In the genomic region with DNA sequence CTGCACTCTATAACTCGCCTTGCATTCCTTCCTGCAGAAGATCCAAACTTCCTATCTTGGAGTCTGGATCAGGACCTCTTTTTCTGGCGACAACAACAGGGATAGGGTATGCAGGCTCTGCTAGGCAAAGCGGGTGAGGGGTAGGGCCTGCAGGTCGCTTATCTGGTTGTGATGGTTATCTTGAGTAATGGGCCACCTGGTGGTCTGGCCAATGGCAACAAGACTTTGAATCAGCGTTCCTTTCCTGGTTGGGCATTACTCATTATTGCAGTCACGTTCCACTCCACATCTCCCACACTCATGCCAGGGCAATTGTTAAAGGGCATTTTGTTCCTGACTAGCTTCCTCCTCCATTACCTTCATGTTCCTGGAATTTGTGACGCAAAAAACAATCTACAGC, we compare ENCODE assay signal across 24 cellular contexts. TPM values are rescaled to one million over a fixed set of nuclear protein-coding genes. Genes with fewer than 3 reads are reported as not detected.
DNase-seq lines count a peak whose midpoint lies in the region; ATAC-seq and TF ChIP-seq lines count a peak whose summit lies in the region.
"Had no signal": no experiment of that assay in that cellular context is flagged by ENCODE, and none has a peak within 500 bp of the region (broad histone marks: within the 10 kb centered on the region; RNA-seq: fewer than 3 reads in every experiment).

No MANE protein-coding gene starts in this region.

- peak in 1 of 2 experiments; percentile 14; a peak in 1 of 4 replicates for TF ChIP-seq EP300 in SK-N-SH (IDR thresholded peaks at IDR 0.05; ENCODE audit: borderline replicate concordance in 1 of 2, low read depth in 1 of 2, low read length in 1 of 2)

- H4K20me1 ChIP-seq in SK-N-SH (ENCODE audit: insufficient read depth) (no peaks in the 10 kb centered on the region), smooth muscle cell (ENCODE audit: low read depth) (no peaks in the 10 kb centered on the region)

- TF ChIP-seq RAD21 in SK-N-SH (IDR thresholded peaks at IDR 0.05; ENCODE audit: low read length): peak; percentile 22; the same call in 1 of the 2 replicates

- in situ Hi-C loops in astrocyte of the cerebellum (cut with HindIII; ENCODE audit: low sequenced_read_pairs): no loop called here

- no peaks in the 10 kb centered on the region for H3K36me3 ChIP-seq in SK-N-SH (replicated peaks in 1 of 2; ENCODE audit: control insufficient read depth in 1 of 2, insufficient read depth in 2 of 2, low read length in 1 of 2)
- no peaks in the 10 kb centered on the region for H3K36me3 ChIP-seq in smooth muscle cell (ENCODE audit: low read depth)
- no peaks in the 10 kb centered on the region for H3K36me3 ChIP-seq in upper lobe of right lung
- H3K36me3 ChIP-seq: MG63, right atrium auricular region, transverse colon had no signal

- ATAC-seq in SK-N-SH treated with all-trans-retinoic acid at 6 μM for 48 hours (no peak), upper lobe of right lung (no peak), HG03139 (IDR thresholded peaks at IDR 0.05; ENCODE audit: unreplicated experiment) (no peak)
- ATAC-seq: A549; activated CD4-positive, CD25-positive, alpha-beta regulatory T cell treated with anti-CD3 and anti-CD28 coated beads, Interleukin-2, amount 50 U/mL, for 24 hours; foreskin keratinocyte; K562; naive thymus-derived CD4-positive, alpha-beta T cell had no signal

- H3K4me2 ChIP-seq in SK-N-SH (no peak overlapping the region), smooth muscle cell (peak overlapping the region; percentile 15)
- H3K4me2 ChIP-seq: A549 had no signal

- no peak overlapping the region for H2AFZ ChIP-seq in SK-N-SH (ENCODE audit: low read depth)
- no peak overlapping the region for H2AFZ ChIP-seq in smooth muscle cell (ENCODE audit: low read depth)

- H3K27ac ChIP-seq in SK-N-SH (ENCODE audit: low read depth in 2 of 2, low read length in 1 of 2) (no peak overlapping the region), smooth muscle cell (ENCODE audit: low read depth) (no peak overlapping the region), upper lobe of right lung (no peak overlapping the region)
- H3K27ac ChIP-seq: A549, foreskin keratinocyte, right atrium auricular region, transverse colon had no signal

- H3K4me1 ChIP-seq in SK-N-SH (ENCODE audit: control insufficient read depth in 1 of 2, insufficient read depth in 2 of 2, low read depth in 1 of 2, low read length in 1 of 2) (peaks cover 0 to 4% of the 10 kb centered on the region in 2 experiments; a peak in 1 of 4 replicates), smooth muscle cell (ENCODE audit: low read depth) (peaks cover 3% of the 10 kb centered on the region), upper lobe of right lung (no peaks in the 10 kb centered on the region)
- H3K4me1 ChIP-seq: A549, Caco-2, foreskin keratinocyte, right atrium auricular region, transverse colon had no signal

- H3K27me3 ChIP-seq in SK-N-SH (ENCODE audit: insufficient read depth) (no peaks in the 10 kb centered on the region), smooth muscle cell (ENCODE audit: low read depth) (no peaks in the 10 kb centered on the region), upper lobe of right lung (no peaks in the 10 kb centered on the region)
- H3K27me3 ChIP-seq: foreskin keratinocyte, MG63, right atrium auricular region, transverse colon had no signal

- no peak overlapping the region for H3K4me3 ChIP-seq in SK-N-SH (ENCODE audit: low read depth in 2 of 2, low read length in 1 of 2)
- no peak overlapping the region for H3K4me3 ChIP-seq in astrocyte of the cerebellum (ENCODE audit: low read depth, low read length)
- H3K4me3 ChIP-seq in smooth muscle cell: no peak overlapping the region
- no peak overlapping the region for H3K4me3 ChIP-seq in upper lobe of right lung
- H3K4me3 ChIP-seq: A549, K562, MG63, right atrium auricular region, transverse colon had no signal

- POLR2A ChIA-PET in SK-N-SH (lab: Yijun Ruan, JAX): no interaction called here

- CTCF ChIA-PET in SK-N-SH (lab: Yijun Ruan, JAX): interaction anchor here (0.6 to 1.2 kb wide), 3 partner anchors 20 to 170 kb away, joined by 3 read pairs; no protein-coding TSS in a partner anchor

- H3F3A ChIP-seq in SK-N-SH (replicated peaks; ENCODE audit: insufficient read depth) (no peaks in the 10 kb centered on the region), smooth muscle cell (ENCODE audit: low read depth) (no peaks in the 10 kb centered on the region)

- 34% methylated on average over 7 of the region's 7 CpGs for WGBS in SK-N-SH (ENCODE audit: low lambda C conversion rate)
- 22% methylated on average over 7 of the region's 7 CpGs for WGBS in smooth muscle cell (ENCODE audit: low lambda C conversion rate)

- H3K9me3 ChIP-seq in SK-N-SH (no peaks in the 10 kb centered on the region), smooth muscle cell (replicated peaks; ENCODE audit: low read depth) (no peaks in the 10 kb centered on the region), upper lobe of right lung (no peaks in the 10 kb centered on the region)
- H3K9me3 ChIP-seq: A549, Caco-2, MG63, right atrium auricular region, transverse colon had no signal

- TF ChIP-seq CTCF in SK-N-SH (IDR thresholded peaks at IDR 0.05): no peak
- TF ChIP-seq CTCF in astrocyte of the cerebellum (IDR thresholded peaks at IDR 0.05; ENCODE audit: low read depth, low read length, missing control alignments): peak; percentile 6
- no peak for TF ChIP-seq CTCF in smooth muscle cell (IDR thresholded peaks at IDR 0.05; ENCODE audit: borderline replicate concordance, insufficient read depth, poor library complexity, severe bottlenecking)
- TF ChIP-seq CTCF in upper lobe of right lung (IDR thresholded peaks at IDR 0.05): no peak

- H3K9me2 ChIP-seq in SK-N-SH: no peaks in the 10 kb centered on the region

- DNase-seq in SK-N-SH (peak; percentile 30), astrocyte of the cerebellum (ENCODE audit: low read depth) (no peak), iPS-NIHi11 (ENCODE audit: low spot score) (peak; percentile 25), smooth muscle cell (lab: John Stamatoyannopoulos, UW; ENCODE audit: unreplicated experiment) (no peak), upper lobe of right lung (no peak), superior temporal gyrus (ENCODE audit: extremely low spot score) (no peak)
- DNase-seq: activated CD8-positive, alpha-beta memory T cell treated with anti-CD3 and anti-CD28 coated beads for 24 hours; activated naive CD4-positive, alpha-beta T cell treated with anti-CD3 and anti-CD28 coated beads for 36 hours; activated T-cell treated with anti-CD3 and anti-CD28 coated beads, Interleukin-2, amount 50 U/mL, for 24 hours; DND-41; foreskin keratinocyte; hippocampal formation; MG63; naive thymus-derived CD4-positive, alpha-beta T cell; NCI-H510A treated with DMSO at 0.1 percent for 48 hours; T1000; transverse colon had no signal

- no peak overlapping the region for H3K9ac ChIP-seq in SK-N-SH
- H3K9ac ChIP-seq in smooth muscle cell (ENCODE audit: low read depth): no peak overlapping the region

- H3K79me2 ChIP-seq in SK-N-SH (ENCODE audit: insufficient read depth) (no peaks in the 10 kb centered on the region), smooth muscle cell (ENCODE audit: low read depth) (no peaks in the 10 kb centered on the region)

- intact Hi-C loops in upper lobe of right lung (cut with DNase I): no loop called here

TF ChIP-seq in SK-N-SH, 30 proteins besides CTCF, POLR2A, EP300 and RAD21:
- TF ChIP-seq SMC3 (IDR thresholded peaks at IDR 0.05; ENCODE audit: low read depth, low read length) (0 out of 2 replicates have a peak, but pooled peaks have one; percentile 7), NRF1 (IDR thresholded peaks at IDR 0.05; ENCODE audit: low read depth, low read length) (no peak), JUND (IDR thresholded peaks at IDR 0.05) (no peak), SIN3A (IDR thresholded peaks at IDR 0.05; ENCODE audit: borderline replicate concordance, low read depth, low read length) (no peak), POLR2AphosphoS5 (IDR thresholded peaks at IDR 0.05; ENCODE audit: low read depth, low read length) (no peak), GATA2 (CRISPR knock-in tag; IDR thresholded peaks at IDR 0.05) (peak; percentile 88)

TF ChIP-seq in SK-N-SH treated with all-trans-retinoic acid at 6 μM for 48 hours, 23 proteins besides CTCF, POLR2A, EP300 and RAD21:
- TF ChIP-seq CSDC2 (CRISPR knock-in tag; IDR thresholded peaks at IDR 0.05) (no peak), OSR1 (CRISPR knock-in tag; IDR thresholded peaks at IDR 0.05) (no peak), ZNF8 (CRISPR knock-in tag; IDR thresholded peaks at IDR 0.05) (no peak), ZC3H10 (CRISPR knock-in tag; IDR thresholded peaks at IDR 0.05) (no peak), POU6F1 (CRISPR knock-in tag; IDR thresholded peaks at IDR 0.05; ENCODE audit: borderline replicate concordance, low read depth) (no peak), ZNF565 (CRISPR knock-in tag; conservative IDR thresholded peaks at IDR 0.05; ENCODE audit: low read depth) (no peak)

RNA-seq across cellular contexts. Expression of gene PLXDC2, which starts 48.4 kb away (rescaled TPM):
- 2.5 and 3.0 TPM in 2 replicates for polyA plus RNA-seq in SK-N-SH (2012; rRNA removed)
- 1.8 and 1.9 TPM in 2 replicates for polyA plus RNA-seq in SK-N-SH (2012; cell fraction: cytosol; rRNA removed)
- 1.5 and 3.6 TPM in 2 replicates for polyA plus RNA-seq in SK-N-SH (2012; cell fraction: nucleus; rRNA removed)
- total RNA-seq in smooth muscle cell: 23.8 and 24.9 TPM in 2 replicates
- 7.3 and 11.3 TPM in 2 replicates for polyA plus RNA-seq in smooth muscle cell
- total RNA-seq in upper lobe of right lung: 129 TPM
- total RNA-seq: activated naive CD4-positive, alpha-beta T cell treated with anti-CD3 and anti-CD28 coated beads for 36 hours had no signal
- polyA plus RNA-seq: naive thymus-derived CD4-positive, alpha-beta T cell had no signal

Comparison
In these comparisons a context has a peak if more than half of its experiments do, and no peak if none do; other contexts are left out.
1. DNase-seq: peak in SK-N-SH (single experiment) and iPS-NIHi11 (single experiment); none in astrocyte of the cerebellum (single experiment), smooth muscle cell (single experiment), upper lobe of right lung (single experiment) and superior temporal gyrus (single experiment).